In genomic region chr1:44303532-44303931, GRCh38 we compare ENCODE assay signal across 28 cellular contexts.
"Had no signal": no experiment of that assay in that cellular context is flagged by ENCODE, and none has a peak within 500 bp of the region (broad histone marks: within the 10 kb centered on the region; RNA-seq: fewer than 3 reads in every experiment).

No MANE protein-coding gene starts in this region.

- DNase-seq: activated CD4-positive, alpha-beta memory T cell treated with anti-CD3 and anti-CD28 coated beads, Interleukin-2, amount 10 ng/mL, durations not matched to agents 7 days and 5 days; activated CD4-positive, alpha-beta T cell treated with anti-CD3 and anti-CD28 coated beads for 1 hour; activated CD4-positive, alpha-beta T cell treated with anti-CD3 and anti-CD28 coated beads, Interleukin-2, amount 50 U/mL, for 1 hour; activated gamma-delta T cell treated with Interleukin-2 at 50 U/mL for 16 hours; activated T-cell treated with anti-CD3 and anti-CD28 coated beads for 4 hours; activated T-cell treated with anti-CD3 and anti-CD28 coated beads, Interleukin-2, amount 50 U/mL, for 48 hours; adrenal gland; anterior cingulate cortex; MG63; NCI-H1092 treated with DMSO at 0.1 percent for 48 hours; NCI-H1417 treated with DMSO at 0.1 percent for 48 hours; NCI-H1694; NCI-H2029; NCI-H2107; NCI-H345; NCI-H510A; NCI-H526 treated with DMSO at 0.1 percent for 48 hours; NK-92 treated with Interleukin-12 subunit alpha and Interleukin-12 subunit beta, amount 100 ng/mL, for 24 hours; OCI-M1; RPMI8226; SJCRH30; SK-N-SH had no signal

- H3K27ac ChIP-seq: adrenal gland, SJCRH30 had no signal

- ATAC-seq: Panc1, Right ventricle myocardium inferior, WTC11 had no signal

- H3K27me3 ChIP-seq: adrenal gland, MG63, SJCRH30 had no signal

- H3K9me3 Mint-ChIP-seq: activated CD4-positive, alpha-beta memory T cell treated with anti-CD3 and anti-CD28 coated beads, Interleukin-2, amount 10 ng/mL, durations not matched to agents 7 days and 5 days; activated T-helper 2 cell treated with anti-CD3 and anti-CD28 coated beads, Interferon-gamma antibody, Interleukin-2, Interleukin-4, amounts not matched to agents 10 μg/mL and 5 μg/mL and 100 μg/mL, durations not matched to agents 14 hours and 24 hours and 36 hours; central memory CD8-positive, alpha-beta T cell; WTC11 had no signal

- H3K27ac Mint-ChIP-seq: activated CD4-positive, alpha-beta memory T cell treated with anti-CD3 and anti-CD28 coated beads, Interleukin-2, amount 10 ng/mL, durations not matched to agents 7 days and 5 days; activated naive CD8-positive, alpha-beta T cell; activated T-helper 2 cell treated with anti-CD3 and anti-CD28 coated beads, Interferon-gamma antibody, Interleukin-2, Interleukin-4, amounts not matched to agents 10 μg/mL and 5 μg/mL and 100 μg/mL, durations not matched to agents 14 hours and 24 hours and 36 hours; WTC11 had no signal

- H3K4me3 Mint-ChIP-seq: activated CD4-positive, alpha-beta memory T cell treated with anti-CD3 and anti-CD28 coated beads, Interleukin-2, amount 10 ng/mL, durations not matched to agents 7 days and 5 days; activated naive CD8-positive, alpha-beta T cell; central memory CD8-positive, alpha-beta T cell; WTC11 had no signal

- H3K27me3 Mint-ChIP-seq: activated CD4-positive, alpha-beta memory T cell treated with anti-CD3 and anti-CD28 coated beads, Interleukin-2, amount 10 ng/mL, durations not matched to agents 7 days and 5 days; activated naive CD8-positive, alpha-beta T cell; central memory CD8-positive, alpha-beta T cell had no signal

- H3K4me1 ChIP-seq: adrenal gland, SJCRH30 had no signal

- H3K4me1 Mint-ChIP-seq: activated CD4-positive, alpha-beta memory T cell treated with anti-CD3 and anti-CD28 coated beads, Interleukin-2, amount 10 ng/mL, durations not matched to agents 7 days and 5 days; central memory CD8-positive, alpha-beta T cell had no signal

- H3K4me3 ChIP-seq: adrenal gland, MG63, SJCRH30 had no signal

- H3K9me3 ChIP-seq: adrenal gland, MG63, SJCRH30, SK-N-SH had no signal
